9 cellular contexts compared by ENCODE assay signal in the genomic region with DNA sequence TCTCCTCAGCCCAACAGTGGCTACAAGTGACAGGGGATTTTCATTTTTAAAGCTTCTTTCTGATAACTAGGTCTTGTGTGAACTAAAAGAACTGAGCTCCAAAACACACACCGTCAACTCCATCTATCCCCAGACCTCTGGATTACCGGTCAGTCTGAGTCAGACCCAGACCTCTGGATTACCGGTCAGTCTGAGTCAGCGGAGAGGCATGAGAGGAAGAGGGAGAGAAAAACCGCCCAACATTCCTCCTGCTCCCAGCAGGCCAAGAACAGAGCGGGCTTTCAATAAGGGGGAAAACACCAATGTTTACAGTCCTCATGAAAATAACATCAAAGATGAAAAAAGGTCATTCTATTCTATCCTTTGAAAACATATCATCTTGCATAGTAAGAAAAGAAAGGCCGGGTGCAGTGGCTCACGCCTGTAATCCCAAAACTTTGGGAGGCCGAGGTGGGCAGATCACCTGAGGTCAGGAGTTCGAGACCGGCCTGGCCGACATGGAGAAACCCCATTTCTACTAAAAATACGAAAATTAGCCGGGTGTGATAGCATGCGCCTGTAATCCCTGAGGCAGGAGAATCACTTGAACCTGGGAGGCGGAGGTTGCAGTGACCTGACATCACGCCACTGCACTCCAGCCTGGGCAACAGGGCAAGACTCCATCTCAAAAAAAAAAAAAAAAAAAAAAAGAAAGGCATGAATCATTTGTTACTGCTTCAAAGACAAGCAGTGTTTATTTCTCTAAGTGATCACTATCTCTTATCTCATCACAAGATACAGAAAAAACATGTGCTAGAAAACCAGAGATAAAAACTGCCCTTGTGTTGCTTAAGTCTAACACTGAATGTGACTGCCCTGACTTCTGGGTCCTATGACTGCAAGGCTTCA. TPM values are rescaled to one million over a fixed set of nuclear protein-coding genes. Genes with fewer than 3 reads are reported as not detected.
DNase-seq lines count a peak whose midpoint lies in the region; ATAC-seq and TF ChIP-seq lines count a peak whose summit lies in the region.
"Had no signal": no experiment of that assay in that cellular context is flagged by ENCODE, and none has a peak within 500 bp of the region (broad histone marks: within the 10 kb centered on the region; RNA-seq: fewer than 3 reads in every experiment).

No MANE protein-coding gene starts in this region.

- H3K36me3 ChIP-seq in Peyer's patch (peaks cover 0 to 5% (median 0%) of the 10 kb centered on the region in 3 donors), duodenal mucosa (ENCODE audit: control insufficient read depth in 1 of 2, insufficient read depth in 2 of 2, low read length in 2 of 2) (peaks cover under 1 to 11% of the 10 kb centered on the region in 2 donors), Karpas-422 (ENCODE audit: insufficient read depth, low read length) (peaks cover under 1% of the 10 kb centered on the region; the same call in 1 of the 2 replicates)

- H3K79me2 ChIP-seq in Karpas-422 (ENCODE audit: low read length): peaks cover 79% of the 10 kb centered on the region

- POLR2A ChIA-PET in naive thymus-derived CD8-positive, alpha-beta T cell (lab: Charles Lee): no interaction called here

- H2AFZ ChIP-seq in Karpas-422 (ENCODE audit: low read length): no peak overlapping the region

- H3K4me1 Mint-ChIP-seq in naive thymus-derived CD8-positive, alpha-beta T cell: peaks cover 50 to 82% (median 78%) of the 10 kb centered on the region in 4 donors

- no peak for ATAC-seq in naive thymus-derived CD8-positive, alpha-beta T cell

- no peak for TF ChIP-seq CTCF in Peyer's patch (IDR thresholded peaks at IDR 0.05)

- peak overlapping the region; percentile 39 to 96 (median 74) for H3K27ac ChIP-seq in Peyer's patch
- H3K27ac ChIP-seq in duodenal mucosa (ENCODE audit: low read depth, low read length): no peak overlapping the region
- no peak overlapping the region for H3K27ac ChIP-seq in Karpas-422 (ENCODE audit: low read length)

- in situ Hi-C loops in Caki2 (cut with HindIII; ENCODE audit: low pct_unique_long_range_greater_than_20kb, low sequenced_read_pairs): no loop called here

- H3K4me3 Mint-ChIP-seq in naive thymus-derived CD8-positive, alpha-beta T cell: peak overlapping the region; percentile 16 to 98 (median 90)

- H3K9me3 ChIP-seq in Peyer's patch: no peaks in the 10 kb centered on the region
- H3K9me3 ChIP-seq in duodenal mucosa (ENCODE audit: control insufficient read depth in 1 of 2, low read length in 2 of 2): no peaks in the 10 kb centered on the region
- no peaks in the 10 kb centered on the region for H3K9me3 ChIP-seq in Karpas-422 (ENCODE audit: low read length)

- no peak for TF ChIP-seq POLR2A in Peyer's patch (IDR thresholded peaks at IDR 0.05)

- H4K20me1 ChIP-seq in Karpas-422 (ENCODE audit: insufficient read depth, low read depth, low read length): peaks cover 66% of the 10 kb centered on the region

- no peaks in the 10 kb centered on the region for H3K9me2 ChIP-seq in Karpas-422 (replicated peaks; ENCODE audit: insufficient read depth, low read length)

- DNase-seq in Caki2 (ENCODE audit: low read depth) (peak; percentile 92), Peyer's patch (peak in 2 of 3 donors; percentile 49 to 70), NCI-H748 (lab: John Stamatoyannopoulos, UW; ENCODE audit: unreplicated experiment) (no peak), Karpas-422 (no peak), NCI-H1092 (lab: John Stamatoyannopoulos, UW) (no peak)
- DNase-seq in naive thymus-derived CD8-positive, alpha-beta T cell: no peak
- no peak for DNase-seq in stimulated activated CD4-positive, alpha-beta T cell treated with anti-CD3 and anti-CD28 coated beads, Interleukin-4, amount 100 ng/mL, for 24 hours

- no peaks in the 10 kb centered on the region for H3K9me3 Mint-ChIP-seq in naive thymus-derived CD8-positive, alpha-beta T cell
- H3K9me3 Mint-ChIP-seq: IgD-negative memory B cell had no signal

- peaks cover 4 to 67% (median 28%) of the 10 kb centered on the region in 4 donors for H3K4me1 ChIP-seq in Peyer's patch
- peaks cover 55 to 81% of the 10 kb centered on the region in 2 donors for H3K4me1 ChIP-seq in duodenal mucosa (ENCODE audit: control insufficient read depth in 1 of 2, insufficient read depth in 2 of 2, low read length in 2 of 2)
- H3K4me1 ChIP-seq in Karpas-422 (ENCODE audit: low read length): peaks cover 56% of the 10 kb centered on the region

- H3K27ac Mint-ChIP-seq in naive thymus-derived CD8-positive, alpha-beta T cell: peak overlapping the region; percentile 48 to 95 (median 89)

- no peaks in the 10 kb centered on the region for H3K27me3 ChIP-seq in Peyer's patch
- H3K27me3 ChIP-seq in duodenal mucosa (ENCODE audit: control insufficient read depth in 1 of 2, insufficient read depth in 2 of 2, low read length in 2 of 2): no peaks in the 10 kb centered on the region
- H3K27me3 ChIP-seq in Karpas-422 (ENCODE audit: low read length): no peaks in the 10 kb centered on the region

- H3K9ac ChIP-seq in duodenal mucosa (ENCODE audit: low read depth in 1 of 2, low read length in 2 of 2) (peak overlapping the region in 1 of 2 donors; percentile 0), Karpas-422 (ENCODE audit: low read length) (no peak overlapping the region)

- no peak overlapping the region for H3K4me2 ChIP-seq in Karpas-422 (ENCODE audit: low read depth, low read length, poor library complexity, severe bottlenecking)

- peaks cover 0 to 4% (median 0%) of the 10 kb centered on the region in 3 donors for H3K36me3 Mint-ChIP-seq in naive thymus-derived CD8-positive, alpha-beta T cell

- peaks cover 0 to 1% (median 0%) of the 10 kb centered on the region in 5 donors for H3K27me3 Mint-ChIP-seq in naive thymus-derived CD8-positive, alpha-beta T cell
- H3K27me3 Mint-ChIP-seq: IgD-negative memory B cell had no signal

- H3K4me3 ChIP-seq in Peyer's patch: peak overlapping the region in 1 of 4 donors; percentile 86
- peak overlapping the region; percentile 4 to 91 for H3K4me3 ChIP-seq in duodenal mucosa (ENCODE audit: low read depth in 1 of 2, low read length in 2 of 2)
- no peak overlapping the region for H3K4me3 ChIP-seq in Karpas-422 (ENCODE audit: low read length)

RNA-seq across cellular contexts. Expression of gene PTTG1IP, which starts 3.4 kb away (rescaled TPM):
- total RNA-seq in Caki2 (2014; rRNA removed; shearing (Covaris generic); ENCODE audit: low replicate concordance): 423 and 427 TPM in 2 replicates
- 100 to 1,000 TPM in 3 of 4 donors, 10 to 100 TPM in 1; 69.3 to 495 (median 390) TPM for total RNA-seq in Peyer's patch
- 10 to 100 TPM; 62.0 to 68.7 TPM for total RNA-seq in naive thymus-derived CD8-positive, alpha-beta T cell
- 10 to 100 TPM; 42.4 to 54.1 (median 44.3) TPM for polyA plus RNA-seq in naive thymus-derived CD8-positive, alpha-beta T cell
- 37.8 and 44.7 TPM in 2 replicates for total RNA-seq in Karpas-422 (2014; rRNA removed; shearing (Covaris generic); ENCODE audit: low replicate concordance)

RNA-seq across cellular contexts. Expression of gene ITGB2, which starts 50.6 kb away (rescaled TPM):
- total RNA-seq in Caki2 (2014; rRNA removed; shearing (Covaris generic); ENCODE audit: low replicate concordance): 11.9 and 12.5 TPM in 2 replicates
- 10 to 100 TPM in 3 of 4 donors, 1 to 10 TPM in 1; 9.3 to 58.6 (median 16.4) TPM for total RNA-seq in Peyer's patch
- 100 to 1,000 TPM; 177 to 180 TPM for total RNA-seq in naive thymus-derived CD8-positive, alpha-beta T cell
- 100 to 1,000 TPM; 423 to 549 (median 524) TPM for polyA plus RNA-seq in naive thymus-derived CD8-positive, alpha-beta T cell
- total RNA-seq in Karpas-422 (2014; rRNA removed; shearing (Covaris generic); ENCODE audit: low replicate concordance): 252 and 484 TPM in 2 replicates

RNA-seq across cellular contexts. Expression of gene SUMO3, which starts 52.2 kb away (rescaled TPM):
- 128 and 131 TPM in 2 replicates for total RNA-seq in Caki2 (2014; rRNA removed; shearing (Covaris generic); ENCODE audit: low replicate concordance)
- 10 to 100 TPM; 42.6 to 57.6 (median 49.8) TPM for total RNA-seq in Peyer's patch
- total RNA-seq in naive thymus-derived CD8-positive, alpha-beta T cell: 10 to 100 TPM; 50.2 to 54.6 TPM
- polyA plus RNA-seq in naive thymus-derived CD8-positive, alpha-beta T cell: 10 to 100 TPM; 82.8 to 94.1 (median 86.7) TPM
- total RNA-seq in Karpas-422 (2014; rRNA removed; shearing (Covaris generic); ENCODE audit: low replicate concordance): 70.3 and 80.3 TPM in 2 replicates

Comparison
In these comparisons a context has a peak if more than half of its experiments do, and no peak if none do; other contexts are left out.
1. DNase-seq: peak in Caki2 (single experiment) and Peyer's patch (2 of 3); none in naive thymus-derived CD8-positive, alpha-beta T cell (0 of 10), NCI-H748 (single experiment), Karpas-422 (single experiment), NCI-H1092 (single experiment) and stimulated activated CD4-positive, alpha-beta T cell treated with anti-CD3 and anti-CD28 coated beads, Interleukin-4, amount 100 ng/mL, for 24 hours (single experiment).
2. H3K27ac ChIP-seq: peak in Peyer's patch (4 of 4); none in duodenal mucosa (single experiment) and Karpas-422 (single experiment).